In genomic region chr17:7590743-7591142, GRCh38 we compare ENCODE assay signal across 10 cellular contexts. TPM values are rescaled to one million over a fixed set of nuclear protein-coding genes. Genes with fewer than 3 reads are reported as not detected.
DNase-seq lines count a peak whose midpoint lies in the region; ATAC-seq and TF ChIP-seq lines count a peak whose summit lies in the region.
"Had no signal": no experiment of that assay in that cellular context is flagged by ENCODE, and none has a peak within 500 bp of the region (broad histone marks: within the 10 kb centered on the region; RNA-seq: fewer than 3 reads in every experiment).

No MANE protein-coding gene starts in this region.

- H3K4me3 Mint-ChIP-seq in glutamatergic neuron (ENCODE audit: unreplicated experiment) (no peak overlapping the region), type B pancreatic cell (peak overlapping the region; percentile 12)
- H3K4me3 Mint-ChIP-seq: CD4-positive, alpha-beta memory T cell had no signal

- H3K4me1 Mint-ChIP-seq in glutamatergic neuron (ENCODE audit: low read depth, unreplicated experiment) (peaks cover 15% of the 10 kb centered on the region), type B pancreatic cell (ENCODE audit: unreplicated experiment) (peaks cover 13% of the 10 kb centered on the region)

- no peak for DNase-seq in cardiac muscle cell (ENCODE audit: low read depth in 1 of 2, low spot score in 1 of 2)
- no peak for DNase-seq in left ventricle myocardium superior
- DNase-seq in WERI-Rb-1: peak; percentile 94
- DNase-seq in glutamatergic neuron: no peak
- DNase-seq in type B pancreatic cell (ENCODE audit: extremely low spot score, unreplicated experiment): no peak
- DNase-seq in NCI-H1417 (lab: John Stamatoyannopoulos, UW): no peak
- DNase-seq in stimulated activated CD4-positive, alpha-beta T cell treated with anti-CD3 and anti-CD28 coated beads, Interleukin-2, amount 100 ng/mL, for 24 hours: no peak
- DNase-seq: CD4-positive, alpha-beta memory T cell; NCI-H2081 treated with DMSO at 0.1 percent for 48 hours had no signal

- H3K27me3 Mint-ChIP-seq in glutamatergic neuron (ENCODE audit: unreplicated experiment): peaks cover 7% of the 10 kb centered on the region
- no peaks in the 10 kb centered on the region for H3K27me3 Mint-ChIP-seq in type B pancreatic cell
- H3K27me3 Mint-ChIP-seq: CD4-positive, alpha-beta memory T cell had no signal

- H3K36me3 Mint-ChIP-seq in glutamatergic neuron (ENCODE audit: unreplicated experiment) (no peaks in the 10 kb centered on the region), type B pancreatic cell (peaks cover 25% of the 10 kb centered on the region)

- no peaks in the 10 kb centered on the region for H3K4me1 ChIP-seq in cardiac muscle cell (ENCODE audit: low read depth)

- H3K27me3 ChIP-seq in cardiac muscle cell: no peaks in the 10 kb centered on the region
- no peaks in the 10 kb centered on the region for H3K27me3 ChIP-seq in WERI-Rb-1 (ENCODE audit: insufficient read depth, low read depth, severe bottlenecking)

- no peak for TF ChIP-seq CTCF in cardiac muscle cell (IDR thresholded peaks at IDR 0.05; ENCODE audit: low read depth, low read length)
- no peak for TF ChIP-seq CTCF in WERI-Rb-1 (IDR thresholded peaks at IDR 0.05; ENCODE audit: low read depth, low read length)
- TF ChIP-seq CTCF in glutamatergic neuron (IDR thresholded peaks at IDR 0.05; ENCODE audit: partially characterized antibody, unreplicated experiment): no peak
- no peak for TF ChIP-seq CTCF in type B pancreatic cell (conservative IDR thresholded peaks at IDR 0.05)

- H3K4me3 ChIP-seq in cardiac muscle cell: no peak overlapping the region
- H3K4me3 ChIP-seq in WERI-Rb-1 (ENCODE audit: low read depth, low read length): no peak overlapping the region

- H3K9me3 Mint-ChIP-seq in glutamatergic neuron (ENCODE audit: unreplicated experiment) (peaks cover 1% of the 10 kb centered on the region), type B pancreatic cell (no peaks in the 10 kb centered on the region)

- H3K27ac Mint-ChIP-seq in glutamatergic neuron (ENCODE audit: unreplicated experiment) (peak overlapping the region; percentile 59), type B pancreatic cell (peak overlapping the region; percentile 96)

- H3K27ac ChIP-seq in cardiac muscle cell: peak overlapping the region; percentile 57
- peak overlapping the region; percentile 78 for H3K27ac ChIP-seq in WERI-Rb-1

- intact Hi-C loops in left ventricle myocardium superior (cut with micrococcal nuclease): no loop called here

- peaks cover 37% of the 10 kb centered on the region for H3K36me3 ChIP-seq in cardiac muscle cell
- H3K36me3 ChIP-seq in WERI-Rb-1: peaks cover 68% of the 10 kb centered on the region

- H3K9me3 ChIP-seq in cardiac muscle cell (ENCODE audit: low read depth): no peaks in the 10 kb centered on the region
- no peaks in the 10 kb centered on the region for H3K9me3 ChIP-seq in WERI-Rb-1 (ENCODE audit: severe bottlenecking)

- no peak for ATAC-seq in left ventricle myocardium superior
- no peak for ATAC-seq in HG02610 (IDR thresholded peaks at IDR 0.05; ENCODE audit: unreplicated experiment)

RNA-seq across cellular contexts. Expression of gene SOX15, which starts 0.8 kb away (rescaled TPM):
- total RNA-seq in cardiac muscle cell (5.4 and 6.5 TPM in 2 replicates), left ventricle myocardium superior (1.2 TPM), glutamatergic neuron (ENCODE audit: unreplicated experiment) (1.7 TPM), type B pancreatic cell (ENCODE audit: low replicate concordance) (0.77 and 4.0 TPM in 2 replicates)
- polyA plus RNA-seq in cardiac muscle cell: 5.3 and 5.9 TPM in 2 replicates
- polyA plus RNA-seq: CD4-positive, alpha-beta memory T cell had no signal

RNA-seq across cellular contexts. Expression of gene MPDU1, which starts 7.1 kb away (rescaled TPM):
- total RNA-seq in cardiac muscle cell: 90.9 and 128 TPM in 2 replicates
- 63.6 and 86.9 TPM in 2 replicates for polyA plus RNA-seq in cardiac muscle cell
- 28.0 TPM for total RNA-seq in left ventricle myocardium superior
- 60.2 TPM for total RNA-seq in glutamatergic neuron (ENCODE audit: unreplicated experiment)
- 61.8 and 67.6 TPM in 2 replicates for total RNA-seq in type B pancreatic cell (ENCODE audit: low replicate concordance)

RNA-seq across cellular contexts. Expression of gene CD68, which starts 11.3 kb away (rescaled TPM):
- 0.35 and 0.39 TPM in 2 replicates for total RNA-seq in cardiac muscle cell
- 0.23 TPM in 1 of 2 replicates, not detected in the other for polyA plus RNA-seq in cardiac muscle cell
- 26.6 TPM for total RNA-seq in left ventricle myocardium superior
- not detected for total RNA-seq in glutamatergic neuron (ENCODE audit: unreplicated experiment)
- total RNA-seq in type B pancreatic cell (ENCODE audit: low replicate concordance): 5.0 and 5.8 TPM in 2 replicates

RNA-seq across cellular contexts. Expression of gene FXR2, which starts 24.0 kb away (rescaled TPM):
- 65.0 and 69.2 TPM in 2 replicates for total RNA-seq in cardiac muscle cell
- polyA plus RNA-seq in cardiac muscle cell: 60.5 and 65.5 TPM in 2 replicates
- 103 TPM for total RNA-seq in left ventricle myocardium superior
- total RNA-seq in glutamatergic neuron (ENCODE audit: unreplicated experiment): 108 TPM
- 37.1 and 44.2 TPM in 2 replicates for total RNA-seq in type B pancreatic cell (ENCODE audit: low replicate concordance)

RNA-seq across cellular contexts. Expression of gene SENP3, which starts 29.0 kb away (rescaled TPM):
- total RNA-seq in cardiac muscle cell: 71.5 and 78.9 TPM in 2 replicates
- polyA plus RNA-seq in cardiac muscle cell: 43.4 and 45.0 TPM in 2 replicates
- 32.8 TPM for total RNA-seq in left ventricle myocardium superior
- 66.4 TPM for total RNA-seq in glutamatergic neuron (ENCODE audit: unreplicated experiment)
- 50.2 and 52.7 TPM in 2 replicates for total RNA-seq in type B pancreatic cell (ENCODE audit: low replicate concordance)
